Comparison of ENCODE assay signal across 18 cellular contexts in the genomic region with DNA sequence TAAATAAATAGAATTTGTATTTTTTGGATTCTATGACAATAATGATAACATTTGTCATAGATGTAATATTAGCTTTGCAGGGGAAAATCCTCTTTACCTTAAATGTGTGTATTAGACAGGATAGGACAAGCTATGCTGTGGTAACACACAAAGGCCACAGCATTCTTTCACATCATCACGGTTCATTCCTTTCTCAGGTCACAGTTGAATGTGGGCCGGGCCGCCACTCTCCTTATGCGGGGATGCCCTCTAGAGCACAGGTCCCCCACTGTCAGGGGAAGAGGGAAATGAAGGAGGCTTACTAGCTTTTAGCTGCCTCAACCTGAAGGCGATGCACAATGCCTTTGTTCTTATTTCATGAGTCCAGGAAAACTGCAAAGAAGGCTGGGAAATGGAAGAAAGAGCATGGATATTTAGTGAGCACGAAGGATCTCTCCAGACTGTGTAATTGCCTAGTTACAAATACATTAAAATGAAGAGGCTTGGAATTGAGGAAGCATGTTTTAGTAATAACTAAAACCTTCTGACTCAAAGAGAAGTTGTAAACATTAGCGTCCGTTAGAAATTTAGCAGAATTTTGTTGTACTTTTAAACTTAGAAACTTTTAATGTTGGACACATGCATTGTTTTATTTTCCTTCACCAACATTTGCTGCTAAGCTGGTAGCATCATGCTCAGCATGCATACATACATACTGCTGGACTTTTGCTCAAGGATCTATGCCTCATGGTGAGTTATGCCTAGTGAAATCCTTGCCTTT.
DNase-seq lines count a peak whose midpoint lies in the region; ATAC-seq, FAIRE-seq and TF ChIP-seq lines count a peak whose summit lies in the region.
"Had no signal": no experiment of that assay in that cellular context is flagged by ENCODE, and none has a peak within 500 bp of the region (broad histone marks: within the 10 kb centered on the region; RNA-seq: fewer than 3 reads in every experiment).

No MANE protein-coding gene starts in this region.

- intact Hi-C loops in prostate gland (cut with DNase I), result no loop called here

- 63% methylated on average over 7 of the region's 8 CpGs for WGBS in A549 (ENCODE audit: missing lambda C conversion rate)
- WGBS in prostate gland, result 67% methylated on average over 8 of the region's 8 CpGs

- peak; percentile 23 to 45; a peak in 2 of 5 replicates for TF ChIP-seq RAD21 in A549 (conservative IDR thresholded peaks at IDR 0.05 in 1 of 2, IDR thresholded peaks at IDR 0.05 in 1 of 2)

- H3K9ac ChIP-seq in NT2/D1 (ENCODE audit: insufficient read length, low read depth), result no peak overlapping the region
- H3K9ac ChIP-seq: KMS-11 had no signal

- H3K27me3 ChIP-seq in NT2/D1 (ENCODE audit: insufficient read depth, insufficient read length) (no peaks in the 10 kb centered on the region), prostate gland (replicated peaks; ENCODE audit: insufficient read depth) (no peaks in the 10 kb centered on the region)
- H3K27me3 ChIP-seq: body of pancreas, dorsolateral prefrontal cortex had no signal

- DNase-seq in A549 (ENCODE audit: low read depth in 1 of 2, low spot score in 1 of 2) (no peak), GM12865 (ENCODE audit: low read depth) (peak; percentile 31), NT2/D1 (ENCODE audit: low read depth, low spot score) (peak; percentile 11), fibroblast of gingiva (ENCODE audit: low read depth) (peak; percentile 15), amniotic stem cell (lab: John Stamatoyannopoulos, UW) (no peak), prostate gland (ENCODE audit: low spot score) (no peak)
- DNase-seq in effector CD8-positive, alpha-beta T cell (lab: John Stamatoyannopoulos, UW), result no peak
- DNase-seq: body of pancreas, COR-L47, dorsolateral prefrontal cortex, lower lobe of right lung, NCI-H146, NCI-H510A treated with DMSO at 0.1 percent for 48 hours, T-helper 1 cell had no signal

- H3K36me3 ChIP-seq in NT2/D1 (ENCODE audit: insufficient read depth, insufficient read length, low read length), result no peaks in the 10 kb centered on the region
- no peaks in the 10 kb centered on the region for H3K36me3 ChIP-seq in prostate gland
- H3K36me3 ChIP-seq: lower lobe of right lung had no signal

- CTCF ChIA-PET in A549 (lab: Yijun Ruan, JAX), result interaction anchor here (1.0 to 1.2 kb wide), 2 partner anchors 14 to 38 kb away, joined by 3 to 4 read pairs; no protein-coding TSS in a partner anchor

- TF ChIP-seq CTCF in A549 (IDR thresholded peaks at IDR 0.05), result no peak
- TF ChIP-seq CTCF in GM12865 (IDR thresholded peaks at IDR 0.05; ENCODE audit: insufficient read depth, low read depth, low read length, missing control alignments), result no peak
- no peak for TF ChIP-seq CTCF in prostate gland (IDR thresholded peaks at IDR 0.05)

- H3K4me1 ChIP-seq in A549 (no peaks in the 10 kb centered on the region), NT2/D1 (ENCODE audit: insufficient read depth, insufficient read length) (no peaks in the 10 kb centered on the region), prostate gland (replicated peaks) (no peaks in the 10 kb centered on the region)
- H3K4me1 ChIP-seq: body of pancreas, lower lobe of right lung had no signal

- H3K4me3 ChIP-seq in A549 (no peak overlapping the region), GM12865 (ENCODE audit: low read depth, low read length) (no peak overlapping the region), NT2/D1 (ENCODE audit: insufficient read length, low read depth) (no peak overlapping the region), prostate gland (no peak overlapping the region)
- H3K4me3 ChIP-seq: body of pancreas, dorsolateral prefrontal cortex, lower lobe of right lung had no signal

- TF ChIP-seq POLR2A in A549 (IDR thresholded peaks at IDR 0.05; ENCODE audit: low read length) (no peak), prostate gland (IDR thresholded peaks at IDR 0.05) (no peak)

- no peak for ATAC-seq in A549
- no peak for ATAC-seq in HG03045 (IDR thresholded peaks at IDR 0.05; ENCODE audit: unreplicated experiment)
- ATAC-seq: activated CD4-positive, CD25-positive, alpha-beta regulatory T cell treated with anti-CD3 and anti-CD28 coated beads, Interleukin-2, amount 50 U/mL, for 24 hours; body of pancreas; lower lobe of right lung; natural killer cell treated with Interleukin-12 subunit alpha and Interleukin-12 subunit beta and Interleukin-15 and Interleukin-18, amount 100 ng/mL, for 72 hours had no signal

- no peak overlapping the region for H3K4me2 ChIP-seq in A549
- H3K4me2 ChIP-seq: KMS-11 had no signal

- POLR2A ChIA-PET in A549 (lab: Yijun Ruan, JAX), result no interaction called here

- no peaks in the 10 kb centered on the region for H3K9me3 ChIP-seq in A549
- no peaks in the 10 kb centered on the region; the same call in 1 of the 2 replicates for H3K9me3 ChIP-seq in NT2/D1 (ENCODE audit: insufficient read depth, low read length)
- no peaks in the 10 kb centered on the region for H3K9me3 ChIP-seq in prostate gland
- H3K9me3 ChIP-seq: body of pancreas, lower lobe of right lung had no signal

- no peak for FAIRE-seq in A549 (lab: Jason Lieb, UNC)

- no peak for TF ChIP-seq EP300 in A549 (IDR thresholded peaks at IDR 0.05)

- H3K27ac ChIP-seq in A549, result no peak overlapping the region
- no peak overlapping the region for H3K27ac ChIP-seq in prostate gland
- H3K27ac ChIP-seq: body of pancreas, dorsolateral prefrontal cortex, KMS-11, lower lobe of right lung had no signal

TF ChIP-seq in A549, 52 proteins besides CTCF, POLR2A, EP300 and RAD21 (continues in another document):
- TF ChIP-seq, protein P1, sequence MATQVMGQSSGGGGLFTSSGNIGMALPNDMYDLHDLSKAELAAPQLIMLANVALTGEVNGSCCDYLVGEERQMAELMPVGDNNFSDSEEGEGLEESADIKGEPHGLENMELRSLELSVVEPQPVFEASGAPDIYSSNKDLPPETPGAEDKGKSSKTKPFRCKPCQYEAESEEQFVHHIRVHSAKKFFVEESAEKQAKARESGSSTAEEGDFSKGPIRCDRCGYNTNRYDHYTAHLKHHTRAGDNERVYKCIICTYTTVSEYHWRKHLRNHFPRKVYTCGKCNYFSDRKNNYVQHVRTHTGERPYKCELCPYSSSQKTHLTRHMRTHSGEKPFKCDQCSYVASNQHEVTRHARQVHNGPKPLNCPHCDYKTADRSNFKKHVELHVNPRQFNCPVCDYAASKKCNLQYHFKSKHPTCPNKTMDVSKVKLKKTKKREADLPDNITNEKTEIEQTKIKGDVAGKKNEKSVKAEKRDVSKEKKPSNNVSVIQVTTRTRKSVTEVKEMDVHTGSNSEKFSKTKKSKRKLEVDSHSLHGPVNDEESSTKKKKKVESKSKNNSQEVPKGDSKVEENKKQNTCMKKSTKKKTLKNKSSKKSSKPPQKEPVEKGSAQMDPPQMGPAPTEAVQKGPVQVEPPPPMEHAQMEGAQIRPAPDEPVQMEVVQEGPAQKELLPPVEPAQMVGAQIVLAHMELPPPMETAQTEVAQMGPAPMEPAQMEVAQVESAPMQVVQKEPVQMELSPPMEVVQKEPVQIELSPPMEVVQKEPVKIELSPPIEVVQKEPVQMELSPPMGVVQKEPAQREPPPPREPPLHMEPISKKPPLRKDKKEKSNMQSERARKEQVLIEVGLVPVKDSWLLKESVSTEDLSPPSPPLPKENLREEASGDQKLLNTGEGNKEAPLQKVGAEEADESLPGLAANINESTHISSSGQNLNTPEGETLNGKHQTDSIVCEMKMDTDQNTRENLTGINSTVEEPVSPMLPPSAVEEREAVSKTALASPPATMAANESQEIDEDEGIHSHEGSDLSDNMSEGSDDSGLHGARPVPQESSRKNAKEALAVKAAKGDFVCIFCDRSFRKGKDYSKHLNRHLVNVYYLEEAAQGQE (IDR thresholded peaks at IDR 0.05), result no peak
- TF ChIP-seq ZNF302 (CRISPR knock-in tag; IDR thresholded peaks at IDR 0.05) (no peak), GATA3 (IDR thresholded peaks at IDR 0.05; ENCODE audit: borderline replicate concordance) (no peak), RFX5 (IDR thresholded peaks at IDR 0.05) (no peak), NFE2L2 (conservative IDR thresholded peaks at IDR 0.05; ENCODE audit: low read length) (no peak), FOSB (CRISPR knock-in tag; IDR thresholded peaks at IDR 0.05) (no peak), RARB (CRISPR knock-in tag; IDR thresholded peaks at IDR 0.05) (no peak), CHD4 (IDR thresholded peaks at IDR 0.05; ENCODE audit: borderline replicate concordance) (no peak)
- TF ChIP-seq, protein P2, sequence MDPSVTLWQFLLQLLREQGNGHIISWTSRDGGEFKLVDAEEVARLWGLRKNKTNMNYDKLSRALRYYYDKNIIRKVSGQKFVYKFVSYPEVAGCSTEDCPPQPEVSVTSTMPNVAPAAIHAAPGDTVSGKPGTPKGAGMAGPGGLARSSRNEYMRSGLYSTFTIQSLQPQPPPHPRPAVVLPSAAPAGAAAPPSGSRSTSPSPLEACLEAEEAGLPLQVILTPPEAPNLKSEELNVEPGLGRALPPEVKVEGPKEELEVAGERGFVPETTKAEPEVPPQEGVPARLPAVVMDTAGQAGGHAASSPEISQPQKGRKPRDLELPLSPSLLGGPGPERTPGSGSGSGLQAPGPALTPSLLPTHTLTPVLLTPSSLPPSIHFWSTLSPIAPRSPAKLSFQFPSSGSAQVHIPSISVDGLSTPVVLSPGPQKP (IDR thresholded peaks at IDR 0.05; ENCODE audit: low read depth, low read length), result no peak
- TF ChIP-seq, protein P3, sequence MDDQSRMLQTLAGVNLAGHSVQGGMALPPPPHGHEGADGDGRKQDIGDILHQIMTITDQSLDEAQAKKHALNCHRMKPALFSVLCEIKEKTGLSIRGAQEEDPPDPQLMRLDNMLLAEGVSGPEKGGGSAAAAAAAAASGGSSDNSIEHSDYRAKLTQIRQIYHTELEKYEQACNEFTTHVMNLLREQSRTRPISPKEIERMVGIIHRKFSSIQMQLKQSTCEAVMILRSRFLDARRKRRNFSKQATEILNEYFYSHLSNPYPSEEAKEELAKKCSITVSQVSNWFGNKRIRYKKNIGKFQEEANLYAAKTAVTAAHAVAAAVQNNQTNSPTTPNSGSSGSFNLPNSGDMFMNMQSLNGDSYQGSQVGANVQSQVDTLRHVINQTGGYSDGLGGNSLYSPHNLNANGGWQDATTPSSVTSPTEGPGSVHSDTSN (IDR thresholded peaks at IDR 0.05), result no peak
- TF ChIP-seq, protein P4, sequence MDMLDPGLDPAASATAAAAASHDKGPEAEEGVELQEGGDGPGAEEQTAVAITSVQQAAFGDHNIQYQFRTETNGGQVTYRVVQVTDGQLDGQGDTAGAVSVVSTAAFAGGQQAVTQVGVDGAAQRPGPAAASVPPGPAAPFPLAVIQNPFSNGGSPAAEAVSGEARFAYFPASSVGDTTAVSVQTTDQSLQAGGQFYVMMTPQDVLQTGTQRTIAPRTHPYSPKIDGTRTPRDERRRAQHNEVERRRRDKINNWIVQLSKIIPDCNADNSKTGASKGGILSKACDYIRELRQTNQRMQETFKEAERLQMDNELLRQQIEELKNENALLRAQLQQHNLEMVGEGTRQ (IDR thresholded peaks at IDR 0.05), result no peak

Comparison
In these comparisons a context has a peak if more than half of its experiments do, and no peak if none do; other contexts are left out.
1. DNase-seq: peak in GM12865 (single experiment), NT2/D1 (single experiment) and fibroblast of gingiva (single experiment); none in A549 (0 of 2), amniotic stem cell (single experiment), prostate gland (single experiment) and effector CD8-positive, alpha-beta T cell (single experiment).